27 cellular contexts compared by ENCODE assay signal in genomic region chr20:50557549-50558134, GRCh38. TPM values are rescaled to one million over a fixed set of nuclear protein-coding genes. Genes with fewer than 3 reads are reported as not detected.
DNase-seq lines count a peak whose midpoint lies in the region; ATAC-seq, FAIRE-seq and TF ChIP-seq lines count a peak whose summit lies in the region.
"Had no signal": no experiment of that assay in that cellular context is flagged by ENCODE, and none has a peak within 500 bp of the region (broad histone marks: within the 10 kb centered on the region; RNA-seq: fewer than 3 reads in every experiment).

No MANE protein-coding gene starts in this region.

- peak overlapping the region; percentile 63; the same call in 1 of the 2 replicates for H3K27ac ChIP-seq in GM23248
- peak overlapping the region; percentile 68 for H3K27ac ChIP-seq in astrocyte (ENCODE audit: low read depth, low read length)
- peak overlapping the region; percentile 73 for H3K27ac ChIP-seq in osteoblast (ENCODE audit: low read depth, low read length)
- H3K27ac ChIP-seq in MM.1S (ENCODE audit: low read length), result no peak overlapping the region
- H3K27ac ChIP-seq: pancreas, stomach, thyroid gland, uterus had no signal

- H3F3A ChIP-seq in GM23248 (ENCODE audit: insufficient read depth) (peaks cover 17% of the 10 kb centered on the region), MM.1S (ENCODE audit: insufficient read depth, low read length) (no peaks in the 10 kb centered on the region)

- no peaks in the 10 kb centered on the region for H3K9me3 ChIP-seq in GM23248 (ENCODE audit: low read depth)
- H3K9me3 ChIP-seq in astrocyte (ENCODE audit: insufficient read depth, low read depth, low read length), result no peaks in the 10 kb centered on the region
- no peaks in the 10 kb centered on the region for H3K9me3 ChIP-seq in osteoblast (ENCODE audit: low read depth, low read length)
- H3K9me3 ChIP-seq in MM.1S (replicated peaks; ENCODE audit: insufficient read depth, low read length), result no peaks in the 10 kb centered on the region
- H3K9me3 ChIP-seq: pancreas, SK-N-SH, stomach, thyroid gland, uterus had no signal

- H3K36me3 Mint-ChIP-seq in activated T-cell treated with anti-CD3 and anti-CD28 coated beads, Interleukin-2, amount 50 U/mL, for 24 hours (ENCODE audit: low read depth), result peaks cover 58% of the 10 kb centered on the region
- H3K36me3 Mint-ChIP-seq in astrocyte (ENCODE audit: low read depth, unreplicated experiment), result peaks cover 12% of the 10 kb centered on the region

- H2AFZ ChIP-seq in GM23248 (no peak overlapping the region), astrocyte (ENCODE audit: low read depth, low read length) (no peak overlapping the region), osteoblast (ENCODE audit: low read length) (no peak overlapping the region), MM.1S (ENCODE audit: low read length) (no peak overlapping the region)

- H3K9me2 ChIP-seq in GM23248 (ENCODE audit: insufficient read depth), result no peaks in the 10 kb centered on the region
- no peaks in the 10 kb centered on the region for H3K9me2 ChIP-seq in MM.1S (replicated peaks; ENCODE audit: insufficient read depth, low read length)
- H3K9me2 ChIP-seq: SK-N-SH had no signal

- H3K4me1 ChIP-seq in GM23248 (ENCODE audit: insufficient read depth), result peaks cover 37% of the 10 kb centered on the region
- peaks cover 30% of the 10 kb centered on the region for H3K4me1 ChIP-seq in astrocyte (ENCODE audit: insufficient read depth, low read length)
- peaks cover 45% of the 10 kb centered on the region for H3K4me1 ChIP-seq in osteoblast (ENCODE audit: insufficient read depth, low read length)
- H3K4me1 ChIP-seq in MM.1S (ENCODE audit: low read length), result no peaks in the 10 kb centered on the region
- H3K4me1 ChIP-seq: uterus had no signal

- no peak for TF ChIP-seq CTCF in astrocyte (IDR thresholded peaks at IDR 0.05; ENCODE audit: insufficient read depth, low read depth, low read length)
- no peak for TF ChIP-seq CTCF in osteoblast (IDR thresholded peaks at IDR 0.05; ENCODE audit: extremely low read depth, low read depth, low read length)
- TF ChIP-seq CTCF in MM.1S (IDR thresholded peaks at IDR 0.05; ENCODE audit: low read length), result no peak

- H3K36me3 ChIP-seq in GM23248 (ENCODE audit: low read depth) (peaks cover 4% of the 10 kb centered on the region; the same call in 1 of the 2 replicates), astrocyte (ENCODE audit: insufficient read depth, low read length) (peaks cover 8% of the 10 kb centered on the region), osteoblast (ENCODE audit: insufficient read depth, low read length) (peaks cover 17% of the 10 kb centered on the region), MM.1S (replicated peaks; ENCODE audit: insufficient read depth, low read length) (no peaks in the 10 kb centered on the region)
- H3K36me3 ChIP-seq: thyroid gland, uterus had no signal

- no peaks in the 10 kb centered on the region for H3K27me3 ChIP-seq in GM23248 (replicated peaks; ENCODE audit: insufficient read depth)
- no peaks in the 10 kb centered on the region for H3K27me3 ChIP-seq in astrocyte (ENCODE audit: insufficient read depth, low read length)
- H3K27me3 ChIP-seq in osteoblast (ENCODE audit: insufficient read depth, low read length), result no peaks in the 10 kb centered on the region
- H3K27me3 ChIP-seq in MM.1S (replicated peaks; ENCODE audit: insufficient read depth, low read length), result no peaks in the 10 kb centered on the region
- H3K27me3 ChIP-seq: pancreas, stomach, thyroid gland, uterus had no signal

- FAIRE-seq in astrocyte (lab: Jason Lieb, UNC), result no peak
- FAIRE-seq: bronchial epithelial cell, colon, pancreas had no signal

- 97 to 98% methylated on average over 10 to 11 of the region's 11 CpGs for WGBS in GM23248 (ENCODE audit: low coverage in 1 of 2, low lambda C conversion rate in 2 of 2, missing lambda C conversion rate in 2 of 2), 2 experiments

- H4K20me1 ChIP-seq in GM23248 (ENCODE audit: insufficient read depth), result 0 out of 2 replicates have a peak, but pooled peaks cover 6% of the 10 kb centered on the region
- peaks cover 5% of the 10 kb centered on the region for H4K20me1 ChIP-seq in astrocyte (ENCODE audit: insufficient read depth, low read length)
- no peaks in the 10 kb centered on the region for H4K20me1 ChIP-seq in osteoblast (ENCODE audit: insufficient read depth, low read length)
- no peaks in the 10 kb centered on the region; the same call in 1 of the 2 replicates for H4K20me1 ChIP-seq in MM.1S (ENCODE audit: insufficient read depth, low read length)

- peaks cover 95% of the 10 kb centered on the region for H3K79me2 ChIP-seq in GM23248 (ENCODE audit: insufficient read depth)
- peaks cover 85% of the 10 kb centered on the region for H3K79me2 ChIP-seq in astrocyte (ENCODE audit: insufficient read depth, low read length)
- H3K79me2 ChIP-seq in osteoblast (ENCODE audit: insufficient read depth, low read length), result peaks cover 85% of the 10 kb centered on the region
- H3K79me2 ChIP-seq in MM.1S (ENCODE audit: low read length), result peaks cover 27% of the 10 kb centered on the region

- H3K4me3 ChIP-seq in GM23248 (no peak overlapping the region), astrocyte (ENCODE audit: insufficient read depth, low read depth, low read length) (no peak overlapping the region), osteoblast (ENCODE audit: insufficient read depth, low read length) (no peak overlapping the region), MM.1S (ENCODE audit: low read length) (no peak overlapping the region)
- H3K4me3 ChIP-seq: pancreas, stomach, thyroid gland, uterus had no signal

- in situ Hi-C loops in GM23248 (cut with MboI), result no loop called here

- H3K9ac ChIP-seq in GM23248 (no peak overlapping the region), astrocyte (ENCODE audit: low read length) (no peak overlapping the region), MM.1S (ENCODE audit: low read length) (no peak overlapping the region)
- H3K9ac ChIP-seq: SK-N-SH had no signal

- no peak for DNase-seq in activated T-cell treated with anti-CD3 and anti-CD28 coated beads, Interleukin-2, amount 50 U/mL, for 24 hours
- no peak for DNase-seq in activated T-cell treated with anti-CD3 and anti-CD28 coated beads for 4 hours
- DNase-seq in GM23248, result no peak
- no peak for DNase-seq in astrocyte (ENCODE audit: low read depth)
- DNase-seq in osteoblast (ENCODE audit: insufficient read length, low spot score, missing footprints), result no peak
- no peak for DNase-seq in MM.1S
- no peak for DNase-seq in T-helper 2 cell
- DNase-seq: activated CD8-positive, alpha-beta memory T cell treated with anti-CD3 and anti-CD28 coated beads for 24 hours; activated gamma-delta T cell treated with Interleukin-2 at 50 U/mL for 16 hours; CD8-positive, alpha-beta T cell; GOT3; hypothalamus; NCI-H1105; NCI-H187 treated with DMSO at 0.1 percent for 48 hours; NCI-H2171; pancreas; SK-N-SH; stomach; thyroid gland; uterus had no signal

- peak overlapping the region; percentile 70 for H3K27ac Mint-ChIP-seq in activated T-cell treated with anti-CD3 and anti-CD28 coated beads, Interleukin-2, amount 50 U/mL, for 24 hours
- peak overlapping the region; percentile 43 for H3K27ac Mint-ChIP-seq in astrocyte (ENCODE audit: unreplicated experiment)
- H3K27ac Mint-ChIP-seq: CD8-positive, alpha-beta T cell; T-helper 1 cell treated with Interleukin-12 subunit alpha and Interleukin-12 subunit beta and Interleukin-4 antibody, amounts not matched to agents 30 μg/mL and 1 μg/mL, for 36 hours had no signal

- no peaks in the 10 kb centered on the region for H3K27me3 Mint-ChIP-seq in activated T-cell treated with anti-CD3 and anti-CD28 coated beads, Interleukin-2, amount 50 U/mL, for 24 hours
- no peaks in the 10 kb centered on the region for H3K27me3 Mint-ChIP-seq in astrocyte (ENCODE audit: low read depth, unreplicated experiment)
- H3K27me3 Mint-ChIP-seq: B cell, memory B cell had no signal

- no peak overlapping the region for H3K4me2 ChIP-seq in GM23248 (ENCODE audit: unreplicated experiment)
- peak overlapping the region; percentile 55 for H3K4me2 ChIP-seq in astrocyte (ENCODE audit: low read length)
- peak overlapping the region; percentile 65 for H3K4me2 ChIP-seq in osteoblast (ENCODE audit: insufficient read depth, low read length)
- H3K4me2 ChIP-seq in MM.1S (ENCODE audit: low read depth, low read length), result no peak overlapping the region

- no peaks in the 10 kb centered on the region for H3K9me3 Mint-ChIP-seq in activated T-cell treated with anti-CD3 and anti-CD28 coated beads, Interleukin-2, amount 50 U/mL, for 24 hours
- no peaks in the 10 kb centered on the region for H3K9me3 Mint-ChIP-seq in astrocyte (ENCODE audit: unreplicated experiment)
- H3K9me3 Mint-ChIP-seq: CD8-positive, alpha-beta T cell; memory B cell; T-helper 1 cell treated with Interleukin-12 subunit alpha and Interleukin-12 subunit beta and Interleukin-4 antibody, amounts not matched to agents 30 μg/mL and 1 μg/mL, for 36 hours had no signal

- no peak overlapping the region for H3K4me3 Mint-ChIP-seq in activated T-cell treated with anti-CD3 and anti-CD28 coated beads, Interleukin-2, amount 50 U/mL, for 24 hours
- H3K4me3 Mint-ChIP-seq in astrocyte (ENCODE audit: unreplicated experiment), result no peak overlapping the region
- H3K4me3 Mint-ChIP-seq: B cell; CD8-positive, alpha-beta T cell; memory B cell; T-helper 1 cell treated with Interleukin-12 subunit alpha and Interleukin-12 subunit beta and Interleukin-4 antibody, amounts not matched to agents 30 μg/mL and 1 μg/mL, for 36 hours had no signal

- ATAC-seq in GM19455 (IDR thresholded peaks at IDR 0.05; ENCODE audit: unreplicated experiment), result no peak
- ATAC-seq: activated CD4-positive, CD25-positive, alpha-beta regulatory T cell treated with anti-CD3 and anti-CD28 coated beads, Interleukin-2, amount 50 U/mL, for 24 hours; CD8-positive, alpha-beta T cell; pancreas had no signal

- H3K4me1 Mint-ChIP-seq in activated T-cell treated with anti-CD3 and anti-CD28 coated beads, Interleukin-2, amount 50 U/mL, for 24 hours (ENCODE audit: low read depth), result peaks cover 66% of the 10 kb centered on the region
- H3K4me1 Mint-ChIP-seq in astrocyte (ENCODE audit: low read depth, unreplicated experiment), result peaks cover 41% of the 10 kb centered on the region

RNA-seq across cellular contexts. Expression of gene PTPN1, which starts 47.5 kb away (rescaled TPM):
- 22.8 and 27.9 TPM in 2 replicates for total RNA-seq in GM23248 (2014; rRNA removed; shearing (Covaris generic))
- polyA plus RNA-seq in GM23248 (2016; fragmentation: Nextera tagmentation; extraction: Ambion mirVana), result 18.8 and 18.9 TPM in 2 replicates
- total RNA-seq in astrocyte (60.6 and 64.9 TPM in 2 replicates), osteoblast (27.4 and 28.6 TPM in 2 replicates)

Comparison
In these comparisons a context has a peak if more than half of its experiments do, and no peak if none do; other contexts are left out.
1. H3K4me2 ChIP-seq: peak in astrocyte (single experiment) and osteoblast (single experiment); none in GM23248 (single experiment) and MM.1S (single experiment).